In genomic region chr1:16642025-16642966, GRCh38 we compare ENCODE assay signal across 10 cellular contexts. TPM values are rescaled to one million over a fixed set of nuclear protein-coding genes. Genes with fewer than 3 reads are reported as not detected.
DNase-seq lines count a peak whose midpoint lies in the region; ATAC-seq, FAIRE-seq and TF ChIP-seq lines count a peak whose summit lies in the region.
"Not testable (repeated sequence)": the region's sequence is repeated elsewhere in the genome, so short reads cannot be mapped to it uniquely, and the experiment has no call there.
"Had no signal": no experiment of that assay in that cellular context is flagged by ENCODE, and none has a peak within 500 bp of the region (broad histone marks: within the 10 kb centered on the region; RNA-seq: fewer than 3 reads in every experiment).

No MANE protein-coding gene starts in this region.

- POLR2A ChIA-PET in RWPE1 (lab: Yijun Ruan, JAX; ENCODE audit: low non-redundant PET): not testable (repeated sequence)

- WGBS in pancreas, 2 donors: 62 to 64% methylated on average over 6 to 9 of the region's 9 CpGs
- 52 to 72% (median 57%) methylated on average over 6 to 9 of the region's 9 CpGs for WGBS in stomach, 5 donors

- H3K9ac ChIP-seq in BLaER1 treated with 17β-estradiol and CSF1 and Interleukin-3, amounts not matched to agents 10 nM and 100 nM: peak overlapping the region; percentile 81 to 91 (median 88)
- peak overlapping the region; percentile 2 for H3K9ac ChIP-seq in astrocyte (ENCODE audit: low read length)

- not testable (repeated sequence) for TF ChIP-seq CTCF in RWPE1 (conservative IDR thresholded peaks at IDR 0.05; ENCODE audit: low read depth); astrocyte (IDR thresholded peaks at IDR 0.05; ENCODE audit: insufficient read depth, low read depth, low read length); lower lobe of right lung (IDR thresholded peaks at IDR 0.05); pancreas (IDR thresholded peaks at IDR 0.05); stomach (IDR thresholded peaks at IDR 0.05)

- H4K20me1 ChIP-seq in BLaER1 treated with 17β-estradiol and CSF1 and Interleukin-3, amounts not matched to agents 10 nM and 100 nM: peaks cover 6 to 64% (median 47%) of the 10 kb centered on the region in 11 experiments; a peak in 17 of 22 replicates
- peaks cover 20% of the 10 kb centered on the region for H4K20me1 ChIP-seq in astrocyte (ENCODE audit: insufficient read depth, low read length)

- CTCF ChIA-PET in RWPE1 (lab: Yijun Ruan, JAX): interaction anchor here (0.8 kb wide), 1 partner anchor 60 kb away, joined by 3 read pairs; no protein-coding TSS in a partner anchor

- not testable (repeated sequence) for H3K36me3 Mint-ChIP-seq in astrocyte (ENCODE audit: low read depth, unreplicated experiment)

- not testable (repeated sequence) for FAIRE-seq in astrocyte (lab: Jason Lieb, UNC); pancreas (lab: Jason Lieb, UNC)

- not testable (repeated sequence) for H3K27me3 Mint-ChIP-seq in astrocyte (ENCODE audit: low read depth, unreplicated experiment)

- H3K4me3 ChIP-seq in BLaER1 treated with 17β-estradiol and CSF1 and Interleukin-3, amounts not matched to agents 10 nM and 100 nM: peak overlapping the region in 5 of 10 experiments; percentile 72 to 82 (median 76); a peak in 6 of 20 replicates
- not testable (repeated sequence) for H3K4me3 ChIP-seq in astrocyte (ENCODE audit: insufficient read depth, low read depth, low read length); lower lobe of right lung; pancreas
- peak overlapping the region in 3 of 4 donors; percentile 68 to 86 (median 73) for H3K4me3 ChIP-seq in stomach

- peaks cover 26 to 32% (median 30%) of the 10 kb centered on the region in 10 experiments for H3K4me1 ChIP-seq in BLaER1 treated with 17β-estradiol and CSF1 and Interleukin-3, amounts not matched to agents 10 nM and 100 nM
- peaks cover 19% of the 10 kb centered on the region for H3K4me1 ChIP-seq in astrocyte (ENCODE audit: insufficient read depth, low read length)
- H3K4me1 ChIP-seq in lower lobe of right lung: peaks cover 24% of the 10 kb centered on the region
- peaks cover 21 to 27% (median 21%) of the 10 kb centered on the region in 3 donors for H3K4me1 ChIP-seq in pancreas
- peaks cover 27 to 61% (median 38%) of the 10 kb centered on the region in 4 donors for H3K4me1 ChIP-seq in stomach

- TF ChIP-seq EP300 in stomach (IDR thresholded peaks at IDR 0.05): not testable (repeated sequence)

- TF ChIP-seq POLR2A in stomach (IDR thresholded peaks at IDR 0.05): not testable (repeated sequence)

- not testable (repeated sequence) for DNase-seq in RWPE1 (ENCODE audit: low spot score); astrocyte (ENCODE audit: low read depth)
- DNase-seq in activated CD8-positive, alpha-beta memory T cell treated with anti-CD3 and anti-CD28 coated beads, Interleukin-2, amount 50 U/mL, for 48 hours: peak; percentile 56
- DNase-seq in Right ventricle myocardium superior (peak; percentile 43), lower lobe of right lung (peak; percentile 40), pancreas (peak; percentile 23 to 76 (median 30)), stomach (peak; percentile 61)

- H3K9me3 ChIP-seq in BLaER1 treated with 17β-estradiol and CSF1 and Interleukin-3, amounts not matched to agents 10 nM and 100 nM (replicated peaks in 1 of 11); astrocyte (ENCODE audit: insufficient read depth, low read depth, low read length); lower lobe of right lung; pancreas; stomach: not testable (repeated sequence)

- H3K27ac ChIP-seq in BLaER1 treated with 17β-estradiol and CSF1 and Interleukin-3, amounts not matched to agents 10 nM and 100 nM; astrocyte (ENCODE audit: low read depth, low read length); lower lobe of right lung; pancreas: not testable (repeated sequence)
- H3K27ac ChIP-seq in RWPE1 (peak overlapping the region; percentile 18; the same call in 1 of the 2 replicates), stomach (peak overlapping the region in 2 of 5 donors; percentile 28 to 92)

- not testable (repeated sequence) for H3K4me1 Mint-ChIP-seq in astrocyte (ENCODE audit: low read depth, unreplicated experiment)

- not testable (repeated sequence) for H3K27ac Mint-ChIP-seq in astrocyte (ENCODE audit: unreplicated experiment)

- ATAC-seq in Right ventricle myocardium superior (ENCODE audit: poor library complexity); lower lobe of right lung; pancreas: not testable (repeated sequence)

- not testable (repeated sequence) for H2AFZ ChIP-seq in astrocyte (ENCODE audit: low read depth, low read length)

- not testable (repeated sequence) for H3K27me3 ChIP-seq in BLaER1 treated with 17β-estradiol and CSF1 and Interleukin-3, amounts not matched to agents 10 nM and 100 nM; astrocyte (ENCODE audit: insufficient read depth, low read length); lower lobe of right lung (ENCODE audit: low read depth); pancreas; stomach

- intact Hi-C loops in Right ventricle myocardium superior (cut with DNase I); lower lobe of right lung (cut with DNase I); pancreas (cut with DNase I); stomach (cut with DNase I; ENCODE audit: low total_unique reads): not testable (repeated sequence)

- H3K36me3 ChIP-seq in BLaER1 treated with 17β-estradiol and CSF1 and Interleukin-3, amounts not matched to agents 10 nM and 100 nM: peaks cover 0 to 33% (median 11%) of the 10 kb centered on the region in 11 experiments; a peak in 15 of 22 replicates
- H3K36me3 ChIP-seq in astrocyte (ENCODE audit: insufficient read depth, low read length); lower lobe of right lung; pancreas: not testable (repeated sequence)
- H3K36me3 ChIP-seq in stomach: peaks cover 0 to 25% (median 5%) of the 10 kb centered on the region in 4 donors

- H3K79me2 ChIP-seq in astrocyte (ENCODE audit: insufficient read depth, low read length): peaks cover 61% of the 10 kb centered on the region

- H3K9me3 Mint-ChIP-seq in astrocyte (ENCODE audit: unreplicated experiment): not testable (repeated sequence)

- peak overlapping the region; percentile 87 to 96 (median 92) for H3K4me2 ChIP-seq in BLaER1 treated with 17β-estradiol and CSF1 and Interleukin-3, amounts not matched to agents 10 nM and 100 nM
- not testable (repeated sequence) for H3K4me2 ChIP-seq in astrocyte (ENCODE audit: low read length)

- H3K4me3 Mint-ChIP-seq in astrocyte (ENCODE audit: unreplicated experiment): not testable (repeated sequence)

RNA-seq across cellular contexts. Expression of gene RNU1-3, which starts 24.5 kb away (rescaled TPM):
- 1,356 and 1,553 TPM in 2 replicates for total RNA-seq in astrocyte
- 9,391 TPM for total RNA-seq in Right ventricle myocardium superior
- total RNA-seq in lower lobe of right lung: 6,803 TPM
- 1,000 to 10,000 TPM in 4 of 6 donors, 100 to 1,000 TPM in 2; 687 to 5,169 (median 2,340) TPM for total RNA-seq in pancreas
- not detected for polyA plus RNA-seq in pancreas
- 1,000 to 10,000 TPM in 1 of 5 donors, under 1 TPM in 4; under 0.01 to 9,966 (median under 0.01) TPM for total RNA-seq in stomach
- not detected for polyA plus RNA-seq in stomach
- total RNA-seq: myocyte had no signal
- polyA plus RNA-seq: foreskin keratinocyte had no signal

RNA-seq across cellular contexts. Expression of gene NBPF1, which starts 28.9 kb away (rescaled TPM):
- total RNA-seq in astrocyte: 21.6 and 23.1 TPM in 2 replicates
- total RNA-seq in Right ventricle myocardium superior: 11.7 TPM
- 35.3 TPM for total RNA-seq in lower lobe of right lung
- 10 to 100 TPM; 12.4 to 32.2 (median 14.3) TPM for total RNA-seq in pancreas
- polyA plus RNA-seq in pancreas: 1 to 10 TPM; 4.0 to 5.8 TPM
- 10 to 100 TPM; 19.2 to 66.6 (median 35.6) TPM for total RNA-seq in stomach
- polyA plus RNA-seq in stomach: 1 to 10 TPM; 3.3 to 8.8 (median 7.5) TPM
